Comparison of ENCODE assay signal across 26 cellular contexts in the genomic region with DNA sequence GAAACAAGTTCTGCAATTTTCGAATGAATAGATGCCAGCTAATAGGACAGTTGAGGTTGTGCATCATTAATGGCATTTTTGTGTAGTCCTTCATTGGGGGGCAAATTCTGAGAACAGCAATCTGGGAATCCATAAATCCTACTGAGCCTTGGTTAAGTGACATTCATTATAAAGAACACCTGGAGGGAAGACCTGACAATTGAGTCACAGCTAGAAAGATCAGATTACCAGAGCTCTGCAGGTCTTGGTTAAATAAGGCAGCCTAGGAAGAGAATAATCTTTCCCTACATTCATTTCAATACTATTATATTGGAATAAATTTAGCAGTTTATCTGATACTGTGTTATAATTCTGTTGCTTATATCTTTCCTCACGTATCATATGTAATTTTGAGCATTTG. TPM values are rescaled to one million over a fixed set of nuclear protein-coding genes. Genes with fewer than 3 reads are reported as not detected.
A peak's percentile ranks its signal among the peaks of the same experiment; 100 is the strongest.
DNase-seq lines count a peak whose midpoint lies in the region; ATAC-seq, FAIRE-seq and TF ChIP-seq lines count a peak whose summit lies in the region.
"Had no signal": no experiment of that assay in that cellular context is flagged by ENCODE, and none has a peak within 500 bp of the region (broad histone marks: within the 10 kb centered on the region; RNA-seq: fewer than 3 reads in every experiment).

No MANE protein-coding gene starts in this region.

- DNase-seq in DMS153 treated with DMSO at 0.1 percent for 48 hours (lab: John Stamatoyannopoulos, UW; ENCODE audit: unreplicated experiment) (peak; percentile 74), NCI-H128 (lab: John Stamatoyannopoulos, UW; ENCODE audit: unreplicated experiment) (peak; percentile 35), NCI-H345 treated with DMSO at 0.1 percent for 48 hours (lab: John Stamatoyannopoulos, UW; ENCODE audit: unreplicated experiment) (peak; percentile 77), bronchial epithelial cell (ENCODE audit: low read depth) (peak; percentile 13), kidney glomerular epithelial cell (lab: John Stamatoyannopoulos, UW) (no peak), T-cell (no peak)
- no peak for DNase-seq in activated CD8-positive, alpha-beta memory T cell treated with anti-CD3 and anti-CD28 coated beads for 24 hours
- DNase-seq: activated CD4-positive, alpha-beta T cell treated with anti-CD3 and anti-CD28 coated beads, Interleukin-2, amount 50 U/mL, for 1 hour; activated CD8-positive, alpha-beta memory T cell treated with anti-CD3 and anti-CD28 coated beads, Interleukin-2, amount 50 U/mL, for 4 hours; effector memory CD8-positive, alpha-beta T cell; immature natural killer cell; KG1; NCI-H524 treated with DMSO at 0.1 percent for 48 hours; psoas muscle; stimulated activated CD4-positive, alpha-beta T cell treated with anti-CD3 and anti-CD28 coated beads, Interleukin-1b, Interleukin-23, amount 100 ng/mL, for 48 hours; stimulated activated naive CD4-positive, alpha-beta T cell; T-helper 2 cell; tibial artery had no signal

- no peak for TF ChIP-seq CTCF in bronchial epithelial cell (IDR thresholded peaks at IDR 0.05; ENCODE audit: insufficient read depth, low read length, severe bottlenecking)

- H3K27me3 Mint-ChIP-seq in T-cell: no peaks in the 10 kb centered on the region
- H3K27me3 Mint-ChIP-seq: effector memory CD8-positive, alpha-beta T cell had no signal

- POLR2A ChIA-PET in T-cell (lab: Charles Lee): no interaction called here

- FAIRE-seq in bronchial epithelial cell (lab: Jason Lieb, UNC): no peak
- FAIRE-seq: GM12891 had no signal

- H3K4me1 Mint-ChIP-seq in T-cell: no peaks in the 10 kb centered on the region
- H3K4me1 Mint-ChIP-seq: immature natural killer cell had no signal

- CTCF ChIA-PET in T-cell (lab: Charles Lee): no interaction called here

- peaks cover 2 to 7% (median 4%) of the 10 kb centered on the region in 3 donors for H3K9me3 Mint-ChIP-seq in T-cell
- H3K9me3 Mint-ChIP-seq: activated T-helper 2 cell treated with anti-CD3 and anti-CD28 coated beads, Interferon-gamma antibody, Interleukin-2, Interleukin-4, amounts not matched to agents 10 μg/mL and 5 μg/mL and 100 μg/mL, durations not matched to agents 14 hours and 24 hours and 36 hours had no signal

- no peaks in the 10 kb centered on the region for H3K36me3 Mint-ChIP-seq in T-cell
- H3K36me3 Mint-ChIP-seq: immature natural killer cell had no signal

- H3K36me3 ChIP-seq in bronchial epithelial cell (ENCODE audit: control insufficient read depth, insufficient read depth, low read length): no peaks in the 10 kb centered on the region
- H3K36me3 ChIP-seq: SJSA1, tibial artery had no signal

- H3K4me3 Mint-ChIP-seq in T-cell: no peak overlapping the region
- H3K4me3 Mint-ChIP-seq: effector memory CD8-positive, alpha-beta T cell; immature natural killer cell had no signal

- no peak overlapping the region for H3K4me3 ChIP-seq in bronchial epithelial cell (ENCODE audit: low read depth, low read length)
- H3K4me3 ChIP-seq: psoas muscle, SJSA1, tibial artery had no signal

- H3K27ac Mint-ChIP-seq in T-cell: no peak overlapping the region
- H3K27ac Mint-ChIP-seq: activated T-helper 2 cell treated with anti-CD3 and anti-CD28 coated beads, Interferon-gamma antibody, Interleukin-2, Interleukin-4, amounts not matched to agents 10 μg/mL and 5 μg/mL and 100 μg/mL, durations not matched to agents 14 hours and 24 hours and 36 hours; effector memory CD8-positive, alpha-beta T cell; immature natural killer cell had no signal

- H3K27me3 ChIP-seq in bronchial epithelial cell (ENCODE audit: control insufficient read depth, insufficient read depth, low read length): no peaks in the 10 kb centered on the region
- H3K27me3 ChIP-seq: SJSA1, tibial artery had no signal

- ATAC-seq in HG03039 (IDR thresholded peaks at IDR 0.05; ENCODE audit: unreplicated experiment): no peak
- ATAC-seq in T-cell (replicated peaks in 1 of 4): no peak
- ATAC-seq: effector memory CD8-positive, alpha-beta T cell; psoas muscle had no signal

RNA-seq across cellular contexts. Expression of gene KCNH7, which starts 14.2 kb away (rescaled TPM):
- total RNA-seq in bronchial epithelial cell: not detected in 2 replicates
- total RNA-seq in T-cell: not detected
- total RNA-seq: activated T-helper 2 cell treated with anti-CD3 and anti-CD28 coated beads, Interferon-gamma antibody, Interleukin-2, Interleukin-4, amounts not matched to agents 10 μg/mL and 5 μg/mL and 100 μg/mL, durations not matched to agents 14 hours and 24 hours and 36 hours; fibroblast of lung; H4; HT1080; lower leg skin; psoas muscle; SJSA1 had no signal

Comparison
In these comparisons a context has a peak if more than half of its experiments do, and no peak if none do; other contexts are left out.
1. DNase-seq: peak in DMS153 treated with DMSO at 0.1 percent for 48 hours (single experiment), NCI-H128 (single experiment), NCI-H345 treated with DMSO at 0.1 percent for 48 hours (single experiment) and bronchial epithelial cell (single experiment); none in kidney glomerular epithelial cell (single experiment), T-cell (0 of 34) and activated CD8-positive, alpha-beta memory T cell treated with anti-CD3 and anti-CD28 coated beads for 24 hours (single experiment).